1 cellular context compared by ENCODE assay signal in genomic region chr9:129549139-129549538, GRCh38.
TF ChIP-seq lines count a peak whose summit lies in the region.

No MANE protein-coding gene starts in this region.

TF ChIP-seq in H1, 55 proteins besides CTCF, POLR2A, EP300 and RAD21 (continued from another document):
- no peak for TF ChIP-seq USF2 (IDR thresholded peaks at IDR 0.05; ENCODE audit: low read length)
